Comparison of ENCODE assay signal across 1 cellular context in genomic region chr9:130288926-130289705, GRCh38.
TF ChIP-seq lines count a peak whose summit lies in the region.

No MANE protein-coding gene starts in this region.

TF ChIP-seq in GM23338, 12 proteins besides CTCF, POLR2A, EP300 and RAD21 (continued from another document):
- TF ChIP-seq ZNF462 (CRISPR knock-in tag; IDR thresholded peaks at IDR 0.05) (no peak), ZNF114 (CRISPR knock-in tag; IDR thresholded peaks at IDR 0.05) (no peak), REST (IDR thresholded peaks at IDR 0.05; ENCODE audit: unreplicated experiment) (no peak), JUNB (IDR thresholded peaks at IDR 0.05; ENCODE audit: unreplicated experiment) (no peak), EZH2 (IDR thresholded peaks at IDR 0.05; ENCODE audit: low read depth, unreplicated experiment) (no peak), POLR2AphosphoS5 (IDR thresholded peaks at IDR 0.05; ENCODE audit: low read depth) (no peak), CREB1 (CRISPR knock-in tag; IDR thresholded peaks at IDR 0.05; ENCODE audit: low read depth) (no peak), ZNF331 (CRISPR knock-in tag; IDR thresholded peaks at IDR 0.05; ENCODE audit: low read depth) (no peak), NANOG (IDR thresholded peaks at IDR 0.05; ENCODE audit: borderline replicate concordance) (no peak), EZH2phosphoT487 (IDR thresholded peaks at IDR 0.05; ENCODE audit: unreplicated experiment) (no peak), STAT1 (IDR thresholded peaks at IDR 0.05; ENCODE audit: unreplicated experiment) (no peak)
TF ChIP-seq in GM23338: peak in this region for 0.
